Comparison of ENCODE assay signal across 2 cellular contexts in the genomic region with DNA sequence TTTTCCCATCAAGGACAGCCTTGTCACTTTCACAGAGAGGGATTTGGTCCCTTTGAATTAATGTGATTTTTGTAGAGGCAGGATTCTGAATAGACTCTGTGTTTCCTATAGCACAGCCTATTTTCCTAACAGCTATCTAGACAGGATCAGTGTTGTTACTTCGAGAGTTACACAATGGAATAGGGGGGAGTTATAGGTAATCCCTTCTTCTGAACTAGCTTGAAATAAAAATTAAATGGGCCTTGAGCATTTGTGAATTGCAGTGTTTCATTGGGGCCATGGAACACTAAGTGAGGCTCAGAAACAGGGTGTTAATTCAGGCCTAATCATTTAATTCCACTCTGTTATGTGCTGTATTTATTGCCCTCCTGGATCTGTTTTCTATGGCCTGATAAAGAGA.
TF ChIP-seq lines count a peak whose summit lies in the region.

No MANE protein-coding gene starts in this region.

TF ChIP-seq in GM23338, 12 proteins besides CTCF, POLR2A, EP300 and RAD21 (continued from another document):
- TF ChIP-seq, protein P1, sequence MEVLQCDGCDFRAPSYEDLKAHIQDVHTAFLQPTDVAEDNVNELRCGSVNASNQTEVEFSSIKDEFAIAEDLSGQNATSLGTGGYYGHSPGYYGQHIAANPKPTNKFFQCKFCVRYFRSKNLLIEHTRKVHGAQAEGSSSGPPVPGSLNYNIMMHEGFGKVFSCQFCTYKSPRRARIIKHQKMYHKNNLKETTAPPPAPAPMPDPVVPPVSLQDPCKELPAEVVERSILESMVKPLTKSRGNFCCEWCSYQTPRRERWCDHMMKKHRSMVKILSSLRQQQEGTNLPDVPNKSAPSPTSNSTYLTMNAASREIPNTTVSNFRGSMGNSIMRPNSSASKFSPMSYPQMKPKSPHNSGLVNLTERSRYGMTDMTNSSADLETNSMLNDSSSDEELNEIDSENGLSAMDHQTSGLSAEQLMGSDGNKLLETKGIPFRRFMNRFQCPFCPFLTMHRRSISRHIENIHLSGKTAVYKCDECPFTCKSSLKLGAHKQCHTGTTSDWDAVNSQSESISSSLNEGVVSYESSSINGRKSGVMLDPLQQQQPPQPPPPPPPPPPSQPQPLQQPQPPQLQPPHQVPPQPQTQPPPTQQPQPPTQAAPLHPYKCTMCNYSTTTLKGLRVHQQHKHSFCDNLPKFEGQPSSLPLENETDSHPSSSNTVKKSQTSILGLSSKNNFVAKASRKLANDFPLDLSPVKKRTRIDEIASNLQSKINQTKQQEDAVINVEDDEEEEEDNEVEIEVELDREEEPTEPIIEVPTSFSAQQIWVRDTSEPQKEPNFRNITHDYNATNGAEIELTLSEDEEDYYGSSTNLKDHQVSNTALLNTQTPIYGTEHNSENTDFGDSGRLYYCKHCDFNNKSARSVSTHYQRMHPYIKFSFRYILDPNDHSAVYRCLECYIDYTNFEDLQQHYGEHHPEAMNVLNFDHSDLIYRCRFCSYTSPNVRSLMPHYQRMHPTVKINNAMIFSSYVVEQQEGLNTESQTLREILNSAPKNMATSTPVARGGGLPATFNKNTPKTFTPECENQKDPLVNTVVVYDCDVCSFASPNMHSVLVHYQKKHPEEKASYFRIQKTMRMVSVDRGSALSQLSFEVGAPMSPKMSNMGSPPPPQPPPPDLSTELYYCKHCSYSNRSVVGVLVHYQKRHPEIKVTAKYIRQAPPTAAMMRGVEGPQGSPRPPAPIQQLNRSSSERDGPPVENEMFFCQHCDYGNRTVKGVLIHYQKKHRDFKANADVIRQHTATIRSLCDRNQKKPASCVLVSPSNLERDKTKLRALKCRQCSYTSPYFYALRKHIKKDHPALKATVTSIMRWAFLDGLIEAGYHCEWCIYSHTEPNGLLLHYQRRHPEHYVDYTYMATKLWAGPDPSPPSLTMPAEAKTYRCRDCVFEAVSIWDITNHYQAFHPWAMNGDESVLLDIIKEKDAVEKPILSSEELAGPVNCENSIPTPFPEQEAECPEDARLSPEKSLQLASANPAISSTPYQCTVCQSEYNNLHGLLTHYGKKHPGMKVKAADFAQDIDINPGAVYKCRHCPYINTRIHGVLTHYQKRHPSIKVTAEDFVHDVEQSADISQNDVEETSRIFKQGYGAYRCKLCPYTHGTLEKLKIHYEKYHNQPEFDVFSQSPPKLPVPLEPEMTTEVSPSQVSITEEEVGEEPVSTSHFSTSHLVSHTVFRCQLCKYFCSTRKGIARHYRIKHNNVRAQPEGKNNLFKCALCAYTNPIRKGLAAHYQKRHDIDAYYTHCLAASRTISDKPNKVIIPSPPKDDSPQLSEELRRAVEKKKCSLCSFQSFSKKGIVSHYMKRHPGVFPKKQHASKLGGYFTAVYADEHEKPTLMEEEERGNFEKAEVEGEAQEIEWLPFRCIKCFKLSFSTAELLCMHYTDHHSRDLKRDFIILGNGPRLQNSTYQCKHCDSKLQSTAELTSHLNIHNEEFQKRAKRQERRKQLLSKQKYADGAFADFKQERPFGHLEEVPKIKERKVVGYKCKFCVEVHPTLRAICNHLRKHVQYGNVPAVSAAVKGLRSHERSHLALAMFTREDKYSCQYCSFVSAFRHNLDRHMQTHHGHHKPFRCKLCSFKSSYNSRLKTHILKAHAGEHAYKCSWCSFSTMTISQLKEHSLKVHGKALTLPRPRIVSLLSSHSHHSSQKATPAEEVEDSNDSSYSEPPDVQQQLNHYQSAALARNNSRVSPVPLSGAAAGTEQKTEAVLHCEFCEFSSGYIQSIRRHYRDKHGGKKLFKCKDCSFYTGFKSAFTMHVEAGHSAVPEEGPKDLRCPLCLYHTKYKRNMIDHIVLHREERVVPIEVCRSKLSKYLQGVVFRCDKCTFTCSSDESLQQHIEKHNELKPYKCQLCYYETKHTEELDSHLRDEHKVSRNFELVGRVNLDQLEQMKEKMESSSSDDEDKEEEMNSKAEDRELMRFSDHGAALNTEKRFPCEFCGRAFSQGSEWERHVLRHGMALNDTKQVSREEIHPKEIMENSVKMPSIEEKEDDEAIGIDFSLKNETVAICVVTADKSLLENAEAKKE (CRISPR knock-in tag; IDR thresholded peaks at IDR 0.05): no peak
- TF ChIP-seq EZH2 (IDR thresholded peaks at IDR 0.05; ENCODE audit: low read depth, unreplicated experiment) (no peak), JUNB (IDR thresholded peaks at IDR 0.05; ENCODE audit: unreplicated experiment) (no peak), EZH2phosphoT487 (IDR thresholded peaks at IDR 0.05; ENCODE audit: unreplicated experiment) (no peak)

TF ChIP-seq in H1, 55 proteins besides CTCF, POLR2A, EP300 and RAD21 (continued from another document):
- no peak for TF ChIP-seq CBX5 (IDR thresholded peaks at IDR 0.05; ENCODE audit: low read depth, low read length)
- no peak for TF ChIP-seq RNF2 (IDR thresholded peaks at IDR 0.05; ENCODE audit: borderline replicate concordance, low read depth, low read length, missing control alignments, poor library complexity, severe bottlenecking)
- no peak for TF ChIP-seq TAF7 (optimal IDR thresholded peaks at IDR 0.05; ENCODE audit: borderline replicate concordance, low read depth, low read length)
- no peak for TF ChIP-seq TCF12 (IDR thresholded peaks at IDR 0.05; ENCODE audit: low read depth, low read length)
- TF ChIP-seq KDM1A (IDR thresholded peaks at IDR 0.05; ENCODE audit: borderline replicate concordance, low read length): no peak
- no peak for TF ChIP-seq SP1 (IDR thresholded peaks at IDR 0.05; ENCODE audit: low read depth, low read length)
- TF ChIP-seq RXRA (IDR thresholded peaks at IDR 0.05; ENCODE audit: insufficient read depth, low read depth, low read length): no peak
- TF ChIP-seq, protein P2, sequence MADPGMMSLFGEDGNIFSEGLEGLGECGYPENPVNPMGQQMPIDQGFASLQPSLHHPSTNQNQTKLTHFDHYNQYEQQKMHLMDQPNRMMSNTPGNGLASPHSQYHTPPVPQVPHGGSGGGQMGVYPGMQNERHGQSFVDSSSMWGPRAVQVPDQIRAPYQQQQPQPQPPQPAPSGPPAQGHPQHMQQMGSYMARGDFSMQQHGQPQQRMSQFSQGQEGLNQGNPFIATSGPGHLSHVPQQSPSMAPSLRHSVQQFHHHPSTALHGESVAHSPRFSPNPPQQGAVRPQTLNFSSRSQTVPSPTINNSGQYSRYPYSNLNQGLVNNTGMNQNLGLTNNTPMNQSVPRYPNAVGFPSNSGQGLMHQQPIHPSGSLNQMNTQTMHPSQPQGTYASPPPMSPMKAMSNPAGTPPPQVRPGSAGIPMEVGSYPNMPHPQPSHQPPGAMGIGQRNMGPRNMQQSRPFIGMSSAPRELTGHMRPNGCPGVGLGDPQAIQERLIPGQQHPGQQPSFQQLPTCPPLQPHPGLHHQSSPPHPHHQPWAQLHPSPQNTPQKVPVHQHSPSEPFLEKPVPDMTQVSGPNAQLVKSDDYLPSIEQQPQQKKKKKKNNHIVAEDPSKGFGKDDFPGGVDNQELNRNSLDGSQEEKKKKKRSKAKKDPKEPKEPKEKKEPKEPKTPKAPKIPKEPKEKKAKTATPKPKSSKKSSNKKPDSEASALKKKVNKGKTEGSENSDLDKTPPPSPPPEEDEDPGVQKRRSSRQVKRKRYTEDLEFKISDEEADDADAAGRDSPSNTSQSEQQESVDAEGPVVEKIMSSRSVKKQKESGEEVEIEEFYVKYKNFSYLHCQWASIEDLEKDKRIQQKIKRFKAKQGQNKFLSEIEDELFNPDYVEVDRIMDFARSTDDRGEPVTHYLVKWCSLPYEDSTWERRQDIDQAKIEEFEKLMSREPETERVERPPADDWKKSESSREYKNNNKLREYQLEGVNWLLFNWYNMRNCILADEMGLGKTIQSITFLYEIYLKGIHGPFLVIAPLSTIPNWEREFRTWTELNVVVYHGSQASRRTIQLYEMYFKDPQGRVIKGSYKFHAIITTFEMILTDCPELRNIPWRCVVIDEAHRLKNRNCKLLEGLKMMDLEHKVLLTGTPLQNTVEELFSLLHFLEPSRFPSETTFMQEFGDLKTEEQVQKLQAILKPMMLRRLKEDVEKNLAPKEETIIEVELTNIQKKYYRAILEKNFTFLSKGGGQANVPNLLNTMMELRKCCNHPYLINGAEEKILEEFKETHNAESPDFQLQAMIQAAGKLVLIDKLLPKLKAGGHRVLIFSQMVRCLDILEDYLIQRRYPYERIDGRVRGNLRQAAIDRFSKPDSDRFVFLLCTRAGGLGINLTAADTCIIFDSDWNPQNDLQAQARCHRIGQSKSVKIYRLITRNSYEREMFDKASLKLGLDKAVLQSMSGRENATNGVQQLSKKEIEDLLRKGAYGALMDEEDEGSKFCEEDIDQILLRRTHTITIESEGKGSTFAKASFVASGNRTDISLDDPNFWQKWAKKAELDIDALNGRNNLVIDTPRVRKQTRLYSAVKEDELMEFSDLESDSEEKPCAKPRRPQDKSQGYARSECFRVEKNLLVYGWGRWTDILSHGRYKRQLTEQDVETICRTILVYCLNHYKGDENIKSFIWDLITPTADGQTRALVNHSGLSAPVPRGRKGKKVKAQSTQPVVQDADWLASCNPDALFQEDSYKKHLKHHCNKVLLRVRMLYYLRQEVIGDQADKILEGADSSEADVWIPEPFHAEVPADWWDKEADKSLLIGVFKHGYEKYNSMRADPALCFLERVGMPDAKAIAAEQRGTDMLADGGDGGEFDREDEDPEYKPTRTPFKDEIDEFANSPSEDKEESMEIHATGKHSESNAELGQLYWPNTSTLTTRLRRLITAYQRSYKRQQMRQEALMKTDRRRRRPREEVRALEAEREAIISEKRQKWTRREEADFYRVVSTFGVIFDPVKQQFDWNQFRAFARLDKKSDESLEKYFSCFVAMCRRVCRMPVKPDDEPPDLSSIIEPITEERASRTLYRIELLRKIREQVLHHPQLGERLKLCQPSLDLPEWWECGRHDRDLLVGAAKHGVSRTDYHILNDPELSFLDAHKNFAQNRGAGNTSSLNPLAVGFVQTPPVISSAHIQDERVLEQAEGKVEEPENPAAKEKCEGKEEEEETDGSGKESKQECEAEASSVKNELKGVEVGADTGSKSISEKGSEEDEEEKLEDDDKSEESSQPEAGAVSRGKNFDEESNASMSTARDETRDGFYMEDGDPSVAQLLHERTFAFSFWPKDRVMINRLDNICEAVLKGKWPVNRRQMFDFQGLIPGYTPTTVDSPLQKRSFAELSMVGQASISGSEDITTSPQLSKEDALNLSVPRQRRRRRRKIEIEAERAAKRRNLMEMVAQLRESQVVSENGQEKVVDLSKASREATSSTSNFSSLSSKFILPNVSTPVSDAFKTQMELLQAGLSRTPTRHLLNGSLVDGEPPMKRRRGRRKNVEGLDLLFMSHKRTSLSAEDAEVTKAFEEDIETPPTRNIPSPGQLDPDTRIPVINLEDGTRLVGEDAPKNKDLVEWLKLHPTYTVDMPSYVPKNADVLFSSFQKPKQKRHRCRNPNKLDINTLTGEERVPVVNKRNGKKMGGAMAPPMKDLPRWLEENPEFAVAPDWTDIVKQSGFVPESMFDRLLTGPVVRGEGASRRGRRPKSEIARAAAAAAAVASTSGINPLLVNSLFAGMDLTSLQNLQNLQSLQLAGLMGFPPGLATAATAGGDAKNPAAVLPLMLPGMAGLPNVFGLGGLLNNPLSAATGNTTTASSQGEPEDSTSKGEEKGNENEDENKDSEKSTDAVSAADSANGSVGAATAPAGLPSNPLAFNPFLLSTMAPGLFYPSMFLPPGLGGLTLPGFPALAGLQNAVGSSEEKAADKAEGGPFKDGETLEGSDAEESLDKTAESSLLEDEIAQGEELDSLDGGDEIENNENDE (IDR thresholded peaks at IDR 0.05; ENCODE audit: insufficient replicate concordance, low read length): no peak
- no peak for TF ChIP-seq TEAD4 (IDR thresholded peaks at IDR 0.05; ENCODE audit: low read depth, low read length)
TF ChIP-seq in H1: peak in this region for 0.
